18 cellular contexts compared by ENCODE assay signal in genomic region chr17:44024271-44024663, GRCh38. TPM values are rescaled to one million over a fixed set of nuclear protein-coding genes. Genes with fewer than 3 reads are reported as not detected.
DNase-seq lines count a peak whose midpoint lies in the region; ATAC-seq, FAIRE-seq and TF ChIP-seq lines count a peak whose summit lies in the region.
"Had no signal": no experiment of that assay in that cellular context is flagged by ENCODE, and none has a peak within 500 bp of the region (broad histone marks: within the 10 kb centered on the region; RNA-seq: fewer than 3 reads in every experiment).

No MANE protein-coding gene starts in this region.

- no peaks in the 10 kb centered on the region for H3K36me3 Mint-ChIP-seq in CD4-positive, alpha-beta T cell (ENCODE audit: low read depth)

- H3K9ac ChIP-seq in kidney (ENCODE audit: low read length in 2 of 2) = peak overlapping the region in 1 of 2 donors; percentile 38

- intact Hi-C loops in kidney (cut with DNase I) = no loop called here
- intact Hi-C loops in stomach (cut with DNase I; ENCODE audit: low total_unique reads) = no loop called here
- intact Hi-C loops in CD4-positive, alpha-beta T cell (cut with DNase I, micrococcal nuclease) = no loop called here

- no peak for TF ChIP-seq EP300 in stomach (IDR thresholded peaks at IDR 0.05)

- H3K4me3 ChIP-seq in kidney (ENCODE audit: low read length in 2 of 2) (no peak overlapping the region), stomach (no peak overlapping the region)
- H3K4me3 ChIP-seq: heart left ventricle had no signal

- CTCF ChIA-PET in CD4-positive, alpha-beta T cell (lab: Charles Lee) = no interaction called here

- H3K27ac ChIP-seq in kidney (ENCODE audit: low read depth in 2 of 2, low read length in 2 of 2) (peak overlapping the region; percentile 79 to 87), stomach (no peak overlapping the region)
- H3K27ac ChIP-seq in CD4-positive, alpha-beta T cell (ENCODE audit: low read depth, low read length) = no peak overlapping the region
- H3K27ac ChIP-seq: heart left ventricle had no signal

- TF ChIP-seq CTCF in kidney (IDR thresholded peaks at IDR 0.05; ENCODE audit: borderline replicate concordance, extremely low read depth, insufficient read depth) = no peak
- no peak for TF ChIP-seq CTCF in stomach (IDR thresholded peaks at IDR 0.05)
- no peak for TF ChIP-seq CTCF in CD4-positive, alpha-beta T cell (IDR thresholded peaks at IDR 0.05)

- no peaks in the 10 kb centered on the region for H3K9me3 Mint-ChIP-seq in CD4-positive, alpha-beta T cell
- H3K9me3 Mint-ChIP-seq: activated B cell treated with CpG ODN at 0.5 μM for 24 hours had no signal

- no peak for ATAC-seq in GM21526 (IDR thresholded peaks at IDR 0.05; ENCODE audit: low FRiP score, unreplicated experiment)
- ATAC-seq in CD4-positive, alpha-beta T cell (ENCODE audit: poor library complexity) = no peak

- H3K27me3 Mint-ChIP-seq in CD4-positive, alpha-beta T cell = no peaks in the 10 kb centered on the region
- H3K27me3 Mint-ChIP-seq: activated B cell treated with CpG ODN at 0.5 μM for 24 hours had no signal

- H3K4me1 ChIP-seq in kidney (ENCODE audit: control insufficient read depth in 1 of 2, insufficient read depth in 1 of 2, low read depth in 1 of 2, low read length in 2 of 2) (peaks cover 25 to 26% of the 10 kb centered on the region in 2 donors), stomach (peaks cover 0 to 10% (median 0%) of the 10 kb centered on the region in 4 donors)
- H3K4me1 ChIP-seq: heart left ventricle had no signal

- no peak for FAIRE-seq in kidney (lab: Jason Lieb, UNC)
- FAIRE-seq: urothelium cell line had no signal

- WGBS in stomach, 5 donors = 51 to 80% (median 60%) methylated on average over 1 to 6 of the region's 6 CpGs

- H3K36me3 ChIP-seq in kidney (ENCODE audit: control insufficient read depth in 1 of 2, insufficient read depth in 2 of 2, low read length in 2 of 2) = peaks cover 0 to 5% of the 10 kb centered on the region in 2 donors
- peaks cover 0 to 45% (median 44%) of the 10 kb centered on the region in 4 donors for H3K36me3 ChIP-seq in stomach

- H3K27ac Mint-ChIP-seq in CD4-positive, alpha-beta T cell = no peak overlapping the region
- H3K27ac Mint-ChIP-seq: activated B cell treated with CpG ODN at 0.5 μM for 24 hours had no signal

- H3K4me1 Mint-ChIP-seq in CD4-positive, alpha-beta T cell (ENCODE audit: low read depth) = no peaks in the 10 kb centered on the region
- H3K4me1 Mint-ChIP-seq: activated B cell treated with CpG ODN at 0.5 μM for 24 hours had no signal

- DNase-seq in DMS 273 treated with DMSO at 0.1 percent for 48 hours (lab: John Stamatoyannopoulos, UW) = peak; percentile 92
- peak; percentile 91 for DNase-seq in NCI-H1694 (lab: John Stamatoyannopoulos, UW)
- DNase-seq in NCI-H82 (lab: John Stamatoyannopoulos, UW) = peak; percentile 96
- no peak for DNase-seq in kidney
- no peak for DNase-seq in activated CD4-positive, CD25-positive, alpha-beta regulatory T cell treated with anti-CD3 and anti-CD28 coated beads, Interleukin-2, amount 50 U/mL, for 72 hours
- no peak for DNase-seq in stomach
- no peak for DNase-seq in CD4-positive, alpha-beta T cell
- DNase-seq: activated B cell treated with CpG ODN at 0.5 μM for 24 hours; activated gamma-delta T cell; aorta; dermis blood vessel endothelial cell; heart left ventricle; islet precursor cell; NCI-H510A; stimulated activated naive CD4-positive, alpha-beta T cell; T-helper 1 cell had no signal

- H3K9me3 ChIP-seq in kidney (ENCODE audit: control insufficient read depth in 1 of 2, low read length in 2 of 2) (no peaks in the 10 kb centered on the region), stomach (no peaks in the 10 kb centered on the region)
- H3K9me3 ChIP-seq in CD4-positive, alpha-beta T cell (ENCODE audit: control insufficient read depth, low read length) = no peaks in the 10 kb centered on the region
- H3K9me3 ChIP-seq: heart left ventricle had no signal

- no peak overlapping the region for H3K4me3 Mint-ChIP-seq in CD4-positive, alpha-beta T cell
- H3K4me3 Mint-ChIP-seq: activated B cell treated with CpG ODN at 0.5 μM for 24 hours had no signal

- H3K27me3 ChIP-seq in stomach = no peaks in the 10 kb centered on the region
- H3K27me3 ChIP-seq in CD4-positive, alpha-beta T cell (ENCODE audit: control insufficient read depth, insufficient read depth, low read length) = no peaks in the 10 kb centered on the region
- H3K27me3 ChIP-seq: heart left ventricle had no signal

- POLR2A ChIA-PET in CD4-positive, alpha-beta T cell (lab: Charles Lee) = no interaction called here

- no peak for TF ChIP-seq POLR2A in stomach (IDR thresholded peaks at IDR 0.05)

RNA-seq across cellular contexts. Expression of gene TMEM101, which starts 9.5 kb away (rescaled TPM):
- total RNA-seq in kidney (31.2 TPM), stomach (10 to 100 TPM in 4 of 5 donors, 1 to 10 TPM in 1; 1.8 to 41.9 (median 17.7) TPM)
- polyA plus RNA-seq in kidney (ENCODE audit: insufficient read depth, low read depth, low replicate concordance) (111 TPM), stomach (10 to 100 TPM; 29.6 to 40.8 (median 38.0) TPM)
- total RNA-seq in CD4-positive, alpha-beta T cell = 1 to 10 TPM; 8.8 to 9.7 TPM

RNA-seq across cellular contexts. Expression of gene NAGS, which starts 19.8 kb away (rescaled TPM):
- total RNA-seq in kidney (3.5 TPM), stomach (1 to 10 TPM in 1 of 5 donors, under 1 TPM in 2, not detected in 2; 0.29 to 1.5 (median 0.58) TPM)
- polyA plus RNA-seq in kidney (ENCODE audit: insufficient read depth, low read depth, low replicate concordance) (8.7 TPM), stomach (1 to 10 TPM in 2 of 3 donors, under 1 TPM in 1; 0.61 to 1.4 (median 1.2) TPM)
- under 1 TPM; 0.14 to 0.56 TPM for total RNA-seq in CD4-positive, alpha-beta T cell

RNA-seq across cellular contexts. Expression of gene LSM12, which starts 42.2 kb away (rescaled TPM):
- total RNA-seq in kidney (47.6 TPM), stomach (10 to 100 TPM; 19.8 to 34.5 (median 30.4) TPM)
- polyA plus RNA-seq in kidney (ENCODE audit: insufficient read depth, low read depth, low replicate concordance) (29.0 TPM), stomach (10 to 100 TPM; 25.4 to 30.7 (median 29.9) TPM)
- 10 to 100 TPM; 34.6 to 36.1 TPM for total RNA-seq in CD4-positive, alpha-beta T cell

RNA-seq across cellular contexts. Expression of gene G6PC3, which starts 46.3 kb away (rescaled TPM):
- total RNA-seq in kidney (70.0 TPM), stomach (100 to 1,000 TPM in 1 of 5 donors, 10 to 100 TPM in 4; 10.5 to 132 (median 36.2) TPM)
- polyA plus RNA-seq in kidney (ENCODE audit: insufficient read depth, low read depth, low replicate concordance) (150 TPM), stomach (10 to 100 TPM; 16.8 to 52.0 (median 44.1) TPM)
- total RNA-seq in CD4-positive, alpha-beta T cell = 1 to 10 TPM; 5.6 to 5.8 TPM

Comparison
In these comparisons a context has a peak if more than half of its experiments do, and no peak if none do; other contexts are left out.
1. DNase-seq: peak in DMS 273 treated with DMSO at 0.1 percent for 48 hours (single experiment), NCI-H1694 (single experiment) and NCI-H82 (single experiment); none in kidney (single experiment), activated CD4-positive, CD25-positive, alpha-beta regulatory T cell treated with anti-CD3 and anti-CD28 coated beads, Interleukin-2, amount 50 U/mL, for 72 hours (single experiment), stomach (single experiment) and CD4-positive, alpha-beta T cell (0 of 10).
2. H3K27ac ChIP-seq: peak in kidney (2 of 2); none in stomach (0 of 5) and CD4-positive, alpha-beta T cell (single experiment).